In the genomic region with DNA sequence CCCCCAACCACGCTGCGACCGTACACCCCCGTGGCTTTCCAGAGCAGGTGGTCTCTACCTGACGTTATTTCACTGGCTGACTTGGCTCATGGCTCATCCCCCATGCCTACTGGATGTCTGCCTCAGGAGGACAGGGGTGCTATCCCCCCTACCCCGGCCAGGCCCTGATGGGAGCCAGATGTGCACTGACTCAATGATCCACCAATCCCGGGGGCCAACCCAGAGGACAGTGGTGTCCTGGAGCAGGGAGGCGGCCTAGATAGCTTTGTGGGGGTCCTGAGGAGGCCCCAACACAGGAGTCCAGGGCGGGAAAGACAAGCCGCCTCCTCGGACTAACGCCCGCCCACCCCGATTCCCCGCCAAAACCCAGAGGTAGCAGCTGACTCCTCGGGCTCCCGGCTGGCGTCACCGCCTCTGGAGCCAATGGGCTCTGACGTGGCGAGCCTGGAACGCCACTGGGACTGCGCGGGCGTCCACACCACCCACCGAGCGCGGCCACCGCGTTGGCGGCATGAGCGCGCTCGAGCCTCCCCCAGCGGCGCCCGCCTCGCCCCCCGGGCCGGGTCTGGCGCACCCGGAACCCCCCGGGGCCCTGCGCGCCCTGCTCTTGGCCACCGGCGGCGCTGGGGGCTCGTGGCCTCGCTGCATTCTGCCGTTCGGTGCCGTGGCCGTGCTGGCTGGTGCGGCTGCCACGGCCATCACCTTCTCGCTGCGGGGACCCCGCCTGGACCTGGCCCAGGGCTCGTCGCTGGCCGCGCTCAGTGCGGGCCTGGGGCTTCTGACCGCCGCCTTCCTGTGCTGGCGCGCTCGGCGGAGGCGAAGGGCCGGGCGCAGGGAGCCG, we compare ENCODE assay signal across 8 cellular contexts. TPM values are rescaled to one million over a fixed set of nuclear protein-coding genes. Genes with fewer than 3 reads are reported as not detected.
DNase-seq lines count a peak whose midpoint lies in the region; ATAC-seq, FAIRE-seq and TF ChIP-seq lines count a peak whose summit lies in the region.

No MANE protein-coding gene starts in this region.

- peak overlapping the region; percentile 99 for H3K4me2 ChIP-seq in BLaER1

- no peak for TF ChIP-seq POLR2A in sigmoid colon (IDR thresholded peaks at IDR 0.05)

- no peaks in the 10 kb centered on the region for H3K9me3 ChIP-seq in BLaER1
- no peaks in the 10 kb centered on the region for H3K9me3 ChIP-seq in sigmoid colon

- TF ChIP-seq EP300 in sigmoid colon (IDR thresholded peaks at IDR 0.05): no peak

- DNase-seq in GM19239 (ENCODE audit: insufficient read length, low spot score) (peak; percentile 62), NCI-H446 treated with DMSO at 0.1 percent for 48 hours (lab: John Stamatoyannopoulos, UW) (peak; percentile 52), astrocyte of the hippocampus (ENCODE audit: low read depth, low spot score) (peak; percentile 88), hypothalamus (lab: John Stamatoyannopoulos, UW) (peak in 43 of 51 donors; percentile 19 to 87 (median 62)), sigmoid colon (peak; percentile 96)

- no peak for ATAC-seq in HG03045 (IDR thresholded peaks at IDR 0.05; ENCODE audit: unreplicated experiment)
- no peak for ATAC-seq in GM18867 (IDR thresholded peaks at IDR 0.05; ENCODE audit: unreplicated experiment)

- peaks cover 87% of the 10 kb centered on the region for H3K4me1 ChIP-seq in BLaER1
- peaks cover 0 to 37% (median 34%) of the 10 kb centered on the region in 4 donors for H3K4me1 ChIP-seq in sigmoid colon

- no peak for FAIRE-seq in GM19239 (lab: Jason Lieb, UNC)

- intact Hi-C loops in sigmoid colon (cut with DNase I): loop anchor here (2.0 kb wide), 1 partner anchor 39 kb away; a partner anchor contains a TSS

- no peak for TF ChIP-seq CTCF in sigmoid colon (IDR thresholded peaks at IDR 0.05)

- H4K20me1 ChIP-seq in BLaER1: peaks cover 20% of the 10 kb centered on the region

- H3K27me3 ChIP-seq in BLaER1 (no peaks in the 10 kb centered on the region), sigmoid colon (peaks cover 25 to 56% (median 39%) of the 10 kb centered on the region in 3 donors)

- H3K4me3 ChIP-seq in BLaER1 (peak overlapping the region; percentile 98), sigmoid colon (peak overlapping the region; percentile 17 to 69 (median 52))

- H3K27ac ChIP-seq in BLaER1 (peak overlapping the region; percentile 94), sigmoid colon (peak overlapping the region in 3 of 4 donors; percentile 50 to 66 (median 53))

- WGBS in sigmoid colon, 2 donors: 6 to 7% methylated on average over 74 of the region's 74 CpGs

- H3K36me3 ChIP-seq in BLaER1 (peaks cover 3% of the 10 kb centered on the region; the same call in 1 of the 2 replicates), sigmoid colon (no peaks in the 10 kb centered on the region)

- peak overlapping the region; percentile 85 for H3K9ac ChIP-seq in BLaER1

RNA-seq across cellular contexts. Expression of a gene that starts 3.6 kb away (rescaled TPM):
- under 1 TPM in 1 of 4 donors, not detected in 3; 0.83 TPM for total RNA-seq in sigmoid colon
- under 1 TPM in 1 of 3 donors, not detected in 2; 0.13 TPM for polyA plus RNA-seq in sigmoid colon

RNA-seq across cellular contexts. Expression of a gene that starts 7.4 kb away (rescaled TPM):
- total RNA-seq in sigmoid colon: 10 to 100 TPM in 2 of 4 donors, 1 to 10 TPM in 2; 5.9 to 16.1 (median 10.5) TPM
- 1 to 10 TPM in 2 of 3 donors, under 1 TPM in 1; 0.60 to 6.5 (median 1.4) TPM for polyA plus RNA-seq in sigmoid colon

RNA-seq across cellular contexts. Expression of a gene that starts 7.6 kb away (rescaled TPM):
- total RNA-seq in sigmoid colon: 1 to 10 TPM in 1 of 4 donors, not detected in 3; 8.3 TPM
- polyA plus RNA-seq in sigmoid colon: 10 to 100 TPM in 1 of 3 donors, 1 to 10 TPM in 1, under 1 TPM in 1; 0.60 to 10.6 (median 2.3) TPM

RNA-seq across cellular contexts. Expression of a gene that starts 38.3 kb away (rescaled TPM):
- 1 to 10 TPM in 2 of 4 donors, under 1 TPM in 2; 0.71 to 1.9 (median 1.1) TPM for total RNA-seq in sigmoid colon
- polyA plus RNA-seq in sigmoid colon: 10 to 100 TPM in 1 of 3 donors, 1 to 10 TPM in 1, under 1 TPM in 1; 0.60 to 11.6 (median 1.2) TPM

RNA-seq across cellular contexts. Expression of a gene that starts 46.2 kb away (rescaled TPM):
- total RNA-seq in sigmoid colon: 10 to 100 TPM; 33.2 to 51.5 (median 42.5) TPM
- 100 to 1,000 TPM in 1 of 3 donors, 10 to 100 TPM in 2; 79.3 to 233 (median 99.0) TPM for polyA plus RNA-seq in sigmoid colon
